ENCODE assay signal across 11 cellular contexts in the genomic region with DNA sequence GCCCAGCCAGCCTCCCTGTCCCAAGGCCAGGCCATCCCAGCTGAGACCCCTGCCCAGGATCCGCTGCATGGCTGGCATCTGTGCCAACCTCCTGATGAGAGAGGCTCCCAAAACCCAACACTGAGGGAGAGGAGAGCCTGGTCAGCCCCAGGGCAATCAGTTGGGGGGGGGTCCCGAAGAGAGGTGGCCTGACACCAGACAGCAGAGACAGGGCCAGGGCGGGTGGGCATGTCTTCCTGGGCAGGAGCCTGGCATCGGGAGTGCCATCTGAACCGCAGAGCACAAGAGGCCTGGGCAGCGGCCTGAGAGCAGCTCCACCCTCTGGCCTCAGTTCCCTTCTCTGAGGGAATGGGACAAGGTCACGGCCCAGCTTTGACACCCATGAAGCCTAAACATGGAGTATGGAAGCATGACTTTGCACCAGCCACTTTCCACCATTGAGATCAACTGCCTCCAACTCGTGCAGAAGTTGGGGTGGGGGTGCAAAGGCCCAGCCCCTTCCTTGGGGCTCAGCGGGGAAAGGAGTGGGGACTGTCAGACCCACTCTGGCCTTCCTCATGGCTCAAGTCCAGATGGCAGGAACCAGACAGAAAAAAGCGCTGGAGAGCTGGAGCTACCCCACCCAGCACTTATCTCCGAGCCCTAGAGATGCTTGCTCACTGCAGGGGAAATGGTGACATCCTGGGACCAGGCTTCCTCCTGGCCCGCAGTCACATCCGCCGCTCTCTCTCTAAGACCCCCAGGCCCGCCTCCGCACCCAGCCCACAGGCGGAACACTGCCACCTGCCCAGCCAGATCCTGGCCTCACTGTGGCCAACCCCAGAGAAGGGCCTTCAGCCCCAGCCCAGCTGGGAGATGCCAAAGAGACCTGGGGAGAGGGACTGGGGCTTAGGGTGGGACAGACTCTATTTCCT. TPM values are rescaled to one million over a fixed set of nuclear protein-coding genes. Genes with fewer than 3 reads are reported as not detected.
DNase-seq lines count a peak whose midpoint lies in the region; TF ChIP-seq lines count a peak whose summit lies in the region.
"Had no signal": no experiment of that assay in that cellular context is flagged by ENCODE, and none has a peak within 500 bp of the region (broad histone marks: within the 10 kb centered on the region; RNA-seq: fewer than 3 reads in every experiment).

No MANE protein-coding gene starts in this region.

- H3K4me3 ChIP-seq in NB4 (ENCODE audit: low read depth, low read length) (no peak overlapping the region), esophagus squamous epithelium (no peak overlapping the region)
- no peak overlapping the region for H3K4me3 ChIP-seq in effector memory CD4-positive, alpha-beta T cell (ENCODE audit: insufficient read depth, low read depth, low read length, poor library complexity, severe bottlenecking)
- H3K4me3 ChIP-seq: smooth muscle cell had no signal

- peaks cover 0 to 16% (median 0%) of the 10 kb centered on the region in 3 donors for H3K36me3 ChIP-seq in esophagus squamous epithelium
- peaks cover 4% of the 10 kb centered on the region for H3K36me3 ChIP-seq in effector memory CD4-positive, alpha-beta T cell (ENCODE audit: control insufficient read depth, insufficient read depth, low read length)

- H3K27me3 ChIP-seq in esophagus squamous epithelium = no peaks in the 10 kb centered on the region
- no peaks in the 10 kb centered on the region for H3K27me3 ChIP-seq in effector memory CD4-positive, alpha-beta T cell (replicated peaks; ENCODE audit: control insufficient read depth, insufficient read depth, low read length, poor library complexity, severe bottlenecking)

- TF ChIP-seq CTCF in NB4 (IDR thresholded peaks at IDR 0.05; ENCODE audit: low read depth, low read length) (no peak), esophagus squamous epithelium (IDR thresholded peaks at IDR 0.05) (no peak), chondrocyte (IDR thresholded peaks at IDR 0.05) (no peak)

- peaks cover 6% of the 10 kb centered on the region for H3K36me3 Mint-ChIP-seq in stimulated activated naive CD8-positive, alpha-beta T cell treated with anti-CD3 and anti-CD28 coated beads, Interleukin-15, Interleukin-2, amounts not matched to agents 100 ng/mL and 50 ng/mL, for 24 hours (ENCODE audit: low read depth)
- H3K36me3 Mint-ChIP-seq in chondrocyte (ENCODE audit: low read depth) = no peaks in the 10 kb centered on the region

- H3K27ac ChIP-seq in esophagus squamous epithelium = peak overlapping the region; percentile 75 to 90 (median 85)
- no peak overlapping the region for H3K27ac ChIP-seq in effector memory CD4-positive, alpha-beta T cell (ENCODE audit: insufficient read depth, low read length, poor library complexity, severe bottlenecking)
- H3K27ac ChIP-seq: 22Rv1 had no signal

- WGBS in esophagus squamous epithelium, 2 donors = 80 to 86% methylated on average over 6 to 8 of the region's 17 CpGs

- H3K4me1 ChIP-seq in esophagus squamous epithelium = peaks cover 37 to 69% (median 39%) of the 10 kb centered on the region in 3 donors
- H3K4me1 ChIP-seq in effector memory CD4-positive, alpha-beta T cell (ENCODE audit: control insufficient read depth, insufficient read depth, low read length, poor library complexity, severe bottlenecking) = peaks cover 23% of the 10 kb centered on the region

- TF ChIP-seq POLR2A in NB4 (IDR thresholded peaks at IDR 0.05; ENCODE audit: extremely low read depth, insufficient read length) (no peak), esophagus squamous epithelium (IDR thresholded peaks at IDR 0.05) (no peak)

- H3K27me3 Mint-ChIP-seq in stimulated activated naive CD8-positive, alpha-beta T cell treated with anti-CD3 and anti-CD28 coated beads, Interleukin-15, Interleukin-2, amounts not matched to agents 100 ng/mL and 50 ng/mL, for 24 hours = no peaks in the 10 kb centered on the region
- no peaks in the 10 kb centered on the region for H3K27me3 Mint-ChIP-seq in chondrocyte (ENCODE audit: low read depth)

- intact Hi-C loops in esophagus squamous epithelium (cut with DNase I) = no loop called here

- peaks cover 73% of the 10 kb centered on the region for H3K4me1 Mint-ChIP-seq in stimulated activated naive CD8-positive, alpha-beta T cell treated with anti-CD3 and anti-CD28 coated beads, Interleukin-15, Interleukin-2, amounts not matched to agents 100 ng/mL and 50 ng/mL, for 24 hours (ENCODE audit: low read depth)
- H3K4me1 Mint-ChIP-seq in chondrocyte (ENCODE audit: low read depth) = peaks cover 14% of the 10 kb centered on the region

- H3K9me3 Mint-ChIP-seq in stimulated activated naive CD8-positive, alpha-beta T cell treated with anti-CD3 and anti-CD28 coated beads, Interleukin-15, Interleukin-2, amounts not matched to agents 100 ng/mL and 50 ng/mL, for 24 hours = no peaks in the 10 kb centered on the region
- no peaks in the 10 kb centered on the region for H3K9me3 Mint-ChIP-seq in chondrocyte (ENCODE audit: low read depth)

- H3K9me3 ChIP-seq in esophagus squamous epithelium = no peaks in the 10 kb centered on the region
- no peaks in the 10 kb centered on the region for H3K9me3 ChIP-seq in effector memory CD4-positive, alpha-beta T cell (ENCODE audit: control insufficient read depth, low read length)

- H3K4me3 Mint-ChIP-seq in stimulated activated naive CD8-positive, alpha-beta T cell treated with anti-CD3 and anti-CD28 coated beads, Interleukin-15, Interleukin-2, amounts not matched to agents 100 ng/mL and 50 ng/mL, for 24 hours = peak overlapping the region; percentile 83
- H3K4me3 Mint-ChIP-seq in chondrocyte (ENCODE audit: unreplicated experiment) = no peak overlapping the region

- H3K27ac Mint-ChIP-seq in stimulated activated naive CD8-positive, alpha-beta T cell treated with anti-CD3 and anti-CD28 coated beads, Interleukin-15, Interleukin-2, amounts not matched to agents 100 ng/mL and 50 ng/mL, for 24 hours = peak overlapping the region; percentile 98
- H3K27ac Mint-ChIP-seq in chondrocyte (ENCODE audit: unreplicated experiment) = no peak overlapping the region

- DNase-seq in SIG-M5 treated with dmso at 0.1 percent for 504 hours (lab: John Stamatoyannopoulos, UW; ENCODE audit: unreplicated experiment) (peak; percentile 36), SIG-M5 (lab: John Stamatoyannopoulos, UW) (no peak), NB4 (ENCODE audit: low read depth) (peak; percentile 65), esophagus squamous epithelium (lab: John Stamatoyannopoulos, UW) (no peak), NCI-H1048 (lab: John Stamatoyannopoulos, UW) (no peak), chondrocyte (ENCODE audit: low spot score) (no peak)
- DNase-seq in effector memory CD4-positive, alpha-beta T cell = no peak
- DNase-seq: foreskin melanocyte had no signal

RNA-seq across cellular contexts. Expression of gene RHBDF2, which starts 9.7 kb away (rescaled TPM):
- total RNA-seq in esophagus squamous epithelium = 10 to 100 TPM; 27.0 to 38.5 (median 33.7) TPM
- 4.7 to 5.4 TPM (median 4.9 TPM) in 3 replicates for total RNA-seq in chondrocyte

RNA-seq across cellular contexts. Expression of gene AANAT, which starts 24.1 kb away (rescaled TPM):
- total RNA-seq in esophagus squamous epithelium (not detected), chondrocyte (not detected in 3 replicates)
- total RNA-seq: smooth muscle cell had no signal

RNA-seq across cellular contexts. Expression of gene UBE2O, which starts 38.6 kb away (rescaled TPM):
- 10 to 100 TPM; 11.9 to 19.8 (median 16.3) TPM for total RNA-seq in esophagus squamous epithelium
- 20.0 to 22.1 TPM (median 22.0 TPM) in 3 replicates for total RNA-seq in chondrocyte

RNA-seq across cellular contexts. Expression of gene CYGB, which starts 46.0 kb away (rescaled TPM):
- total RNA-seq in esophagus squamous epithelium (10 to 100 TPM in 2 of 4 donors, 1 to 10 TPM in 2; 1.3 to 12.8 (median 6.9) TPM), chondrocyte (0.48 to 5.4 TPM (median 4.6 TPM) in 3 replicates)

RNA-seq across cellular contexts. Expression of gene PRCD, which starts 48.3 kb away (rescaled TPM):
- total RNA-seq in esophagus squamous epithelium = 1 to 10 TPM in 2 of 4 donors, under 1 TPM in 1, not detected in 1; 0.73 to 2.5 (median 1.4) TPM
- total RNA-seq in chondrocyte = 0.55 to 1.0 TPM (median 0.92 TPM) in 3 replicates

Comparison
In these comparisons a context has a peak if more than half of its experiments do, and no peak if none do; other contexts are left out.
1. DNase-seq: peak in SIG-M5 treated with dmso at 0.1 percent for 504 hours (single experiment) and NB4 (single experiment); none in SIG-M5 (single experiment), esophagus squamous epithelium (single experiment), effector memory CD4-positive, alpha-beta T cell (0 of 3), NCI-H1048 (single experiment) and chondrocyte (single experiment).